18 cellular contexts compared by ENCODE assay signal in the genomic region with DNA sequence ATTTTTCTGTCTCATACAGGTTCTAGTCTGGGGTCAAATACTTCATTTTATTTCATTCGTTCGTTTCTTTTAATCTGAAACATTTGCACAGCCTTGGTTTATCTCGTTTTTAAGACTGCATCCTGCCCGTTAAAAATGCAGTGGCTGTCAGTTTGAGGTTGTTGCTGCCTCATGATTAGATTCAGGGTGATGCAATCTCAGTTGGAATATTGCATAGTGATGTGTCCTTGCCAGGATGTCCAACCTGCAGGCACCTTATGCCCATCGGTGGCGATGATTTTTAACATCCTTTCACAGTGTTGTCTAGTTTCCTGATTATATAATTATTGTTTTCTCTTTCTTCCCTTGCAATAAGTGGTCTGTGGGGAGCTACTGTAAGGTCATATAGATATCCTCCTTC. TPM values are rescaled to one million over a fixed set of nuclear protein-coding genes. Genes with fewer than 3 reads are reported as not detected.
DNase-seq lines count a peak whose midpoint lies in the region; ATAC-seq and TF ChIP-seq lines count a peak whose summit lies in the region.
"Had no signal": no experiment of that assay in that cellular context is flagged by ENCODE, and none has a peak within 500 bp of the region (broad histone marks: within the 10 kb centered on the region; RNA-seq: fewer than 3 reads in every experiment).

No MANE protein-coding gene starts in this region.

- peaks cover 0 to 16% (median 5%) of the 10 kb centered on the region in 4 donors for H3K4me1 ChIP-seq in right lobe of liver
- peaks cover 4% of the 10 kb centered on the region for H3K4me1 ChIP-seq in mesendoderm (ENCODE audit: control insufficient read depth, low read depth, low read length)
- H3K4me1 ChIP-seq: Caco-2 had no signal

- no peak overlapping the region for H2BK15ac ChIP-seq in mesendoderm (replicated peaks; ENCODE audit: low read depth)

- TF ChIP-seq CTCF in right lobe of liver (IDR thresholded peaks at IDR 0.05): no peak

- H3K27ac ChIP-seq in right lobe of liver (no peak overlapping the region), mesendoderm (ENCODE audit: low read depth, low read length) (no peak overlapping the region)
- H3K27ac ChIP-seq: 22Rv1, GM23248 had no signal

- H3K36me3 ChIP-seq in right lobe of liver (no peaks in the 10 kb centered on the region), mesendoderm (ENCODE audit: control insufficient read depth, insufficient read depth, low read length) (no peaks in the 10 kb centered on the region)

- H3K4ac ChIP-seq in mesendoderm (ENCODE audit: low read depth, low read length): no peak overlapping the region

- no peak overlapping the region for H3K56ac ChIP-seq in mesendoderm (ENCODE audit: low read length)

- no peak overlapping the region for H2AK5ac ChIP-seq in mesendoderm (ENCODE audit: low read length)

- no peak overlapping the region for H3K18ac ChIP-seq in mesendoderm (ENCODE audit: low read length)

- no peak overlapping the region for H4K8ac ChIP-seq in mesendoderm (ENCODE audit: low read depth, low read length)

- no peak overlapping the region for H3K9ac ChIP-seq in mesendoderm (ENCODE audit: low read length)
- H3K9ac ChIP-seq: GM23248 had no signal

- DNase-seq in DMS153 (lab: John Stamatoyannopoulos, UW) (peak; percentile 16), DMS153 treated with DMSO at 0.1 percent for 48 hours (lab: John Stamatoyannopoulos, UW; ENCODE audit: unreplicated experiment) (no peak), M059J (ENCODE audit: low read depth) (peak; percentile 28), cerebellar cortex (ENCODE audit: low spot score) (peak; percentile 86), right lobe of liver (no peak), NCI-H1048 (lab: John Stamatoyannopoulos, UW) (no peak), mesendoderm (no peak)
- DNase-seq: Caco-2; CD8-positive, alpha-beta T cell; DMS79 treated with DMSO at 0.1 percent for 48 hours; EL; GDM1; GM23248 had no signal

- H2BK5ac ChIP-seq in mesendoderm (ENCODE audit: low read length): no peak overlapping the region

- ATAC-seq in right lobe of liver (peak; percentile 40 to 74 (median 51)), GM19023 (IDR thresholded peaks at IDR 0.05; ENCODE audit: unreplicated experiment) (no peak)
- ATAC-seq: CD8-positive, alpha-beta T cell had no signal

- H3K23ac ChIP-seq in mesendoderm (ENCODE audit: low read length): no peak overlapping the region

- H2BK120ac ChIP-seq in mesendoderm (ENCODE audit: low read depth, low read length): no peak overlapping the region

- 32% methylated on average over 6 of the region's 6 CpGs for WGBS in right lobe of liver (ENCODE audit: insufficient coverage, low coverage, low lambda C conversion rate, missing lambda C conversion rate)
- WGBS in mesendoderm (ENCODE audit: extremely low coverage, insufficient coverage, low lambda C conversion rate): no CpG with 5 or more reads among the region's 6 CpGs

- TF ChIP-seq POLR2A in right lobe of liver (IDR thresholded peaks at IDR 0.05): no peak

- intact Hi-C loops in right lobe of liver (cut with DNase I): no loop called here

- no peaks in the 10 kb centered on the region for H3K79me2 ChIP-seq in mesendoderm (ENCODE audit: control insufficient read depth, insufficient read depth, low read length)

- no peaks in the 10 kb centered on the region for H3K9me3 ChIP-seq in right lobe of liver
- H3K9me3 ChIP-seq: Caco-2 had no signal

- H4K5ac ChIP-seq in mesendoderm (ENCODE audit: low read length): no peak overlapping the region

- H3K27me3 ChIP-seq in right lobe of liver (no peaks in the 10 kb centered on the region), mesendoderm (ENCODE audit: insufficient read depth, low read length, poor library complexity) (no peaks in the 10 kb centered on the region)

- H3K4me2 ChIP-seq in mesendoderm (ENCODE audit: low read length): no peak overlapping the region

- no peaks in the 10 kb centered on the region for H3K79me1 ChIP-seq in mesendoderm (ENCODE audit: low read length)

- H3K4me3 ChIP-seq in right lobe of liver (no peak overlapping the region), mesendoderm (ENCODE audit: low read length) (no peak overlapping the region)
- H3K4me3 ChIP-seq: GM23248 had no signal

RNA-seq across cellular contexts. Expression of a gene that starts 45.1 kb away (rescaled TPM):
- total RNA-seq in M059J (2014; rRNA removed; shearing (Covaris generic)): 10.0 and 11.2 TPM in 2 replicates
- total RNA-seq in right lobe of liver: under 1 TPM in 2 of 6 experiments, not detected in 4; 0.07 to 0.09 TPM
- polyA plus RNA-seq in mesendoderm (2013, experiment 1 of 2): 1.5 TPM
- polyA plus RNA-seq in mesendoderm (2013, experiment 2 of 2): 1.7 TPM
- total RNA-seq: A673; Caco-2; CD8-positive, alpha-beta T cell; GM23248; HT1080 had no signal
- polyA plus RNA-seq: CD14-positive monocyte had no signal

Comparison
In these comparisons a context has a peak if more than half of its experiments do, and no peak if none do; other contexts are left out.
1. DNase-seq: peak in DMS153 (single experiment), M059J (single experiment) and cerebellar cortex (single experiment); none in DMS153 treated with DMSO at 0.1 percent for 48 hours (single experiment), right lobe of liver (0 of 3), NCI-H1048 (single experiment) and mesendoderm (single experiment).
2. RNA of a gene that starts 45.1 kb away (total RNA-seq): 10.0 to 11.2 TPM in M059J; 0.07 to 0.09 TPM in right lobe of liver; every median in the first group is over 10 times any median in the second.